In the genomic region with DNA sequence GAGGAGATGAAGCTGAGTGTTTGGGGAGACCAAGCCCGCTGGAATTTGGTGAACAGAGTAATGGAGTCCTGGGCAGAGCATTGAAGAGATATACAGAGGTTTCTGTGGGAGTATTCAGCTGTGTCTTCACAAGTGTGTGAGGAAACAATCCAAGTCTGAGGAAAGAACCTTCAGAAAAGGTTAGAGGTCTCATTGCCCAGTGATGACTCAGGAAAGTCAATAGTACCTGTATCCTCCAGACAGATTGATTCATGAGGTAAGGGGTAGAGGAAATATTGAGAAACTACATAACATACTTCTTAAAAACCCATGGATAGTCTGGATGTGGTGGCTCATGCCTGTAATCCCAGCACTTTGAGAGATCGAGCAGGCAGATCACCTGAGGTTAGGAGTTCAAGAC, we compare ENCODE assay signal across 17 cellular contexts.
A peak's percentile ranks its signal among the peaks of the same experiment; 100 is the strongest.
DNase-seq lines count a peak whose midpoint lies in the region; ATAC-seq and TF ChIP-seq lines count a peak whose summit lies in the region.
"Had no signal": no experiment of that assay in that cellular context is flagged by ENCODE, and none has a peak within 500 bp of the region (broad histone marks: within the 10 kb centered on the region; RNA-seq: fewer than 3 reads in every experiment).

No MANE protein-coding gene starts in this region.

- H3K27me3 ChIP-seq in breast epithelium (no peaks in the 10 kb centered on the region), hepatocyte (no peaks in the 10 kb centered on the region)

- ATAC-seq in GM18861 (IDR thresholded peaks at IDR 0.05; ENCODE audit: unreplicated experiment) (no peak), HG02840 (IDR thresholded peaks at IDR 0.05; ENCODE audit: low FRiP score, unreplicated experiment) (no peak)
- ATAC-seq: Right ventricle myocardium inferior had no signal

- DNase-seq in MCF 10A (ENCODE audit: unreplicated experiment), result peak; percentile 77
- no peak for DNase-seq in breast epithelium (ENCODE audit: low spot score in 2 of 2)
- DNase-seq in RWPE1 (ENCODE audit: low spot score), result peak; percentile 80
- DNase-seq in hepatocyte (ENCODE audit: low spot score), result peak; percentile 16
- no peak for DNase-seq in COLO668 (lab: John Stamatoyannopoulos, UW; ENCODE audit: unreplicated experiment)
- no peak for DNase-seq in NCI-H748 treated with DMSO at 0.1 percent for 48 hours (lab: John Stamatoyannopoulos, UW)
- DNase-seq: CD4-positive, alpha-beta T cell; DMS79; NCI-H1417; NCI-H187; NCI-H2227 treated with DMSO at 0.1 percent for 48 hours; NCI-H524 had no signal

- H2AFZ ChIP-seq in hepatocyte, result no peak overlapping the region

- H3K4me2 ChIP-seq in hepatocyte, result no peak overlapping the region
- H3K4me2 ChIP-seq: KMS-11 had no signal

- TF ChIP-seq CTCF in MCF 10A (IDR thresholded peaks at IDR 0.05; ENCODE audit: unreplicated experiment) (no peak), breast epithelium (IDR thresholded peaks at IDR 0.05) (no peak), RWPE1 (conservative IDR thresholded peaks at IDR 0.05; ENCODE audit: low read depth) (no peak), hepatocyte (IDR thresholded peaks at IDR 0.05; ENCODE audit: poor library complexity) (no peak)

- CTCF ChIA-PET in MCF 10A (lab: Yijun Ruan, JAX) (no interaction called here), RWPE1 (lab: Yijun Ruan, JAX) (interaction anchor here (0.6 kb wide), 1 partner anchor 47 kb away, joined by 3 read pairs; no protein-coding TSS in a partner anchor)

- H3K9me2 ChIP-seq in hepatocyte (replicated peaks; ENCODE audit: insufficient read depth), result no peaks in the 10 kb centered on the region

- H3K4me3 ChIP-seq in breast epithelium (no peak overlapping the region), hepatocyte (no peak overlapping the region)
- H3K4me3 ChIP-seq: SK-N-MC had no signal

- H3K9me3 Mint-ChIP-seq in MCF 10A (ENCODE audit: unreplicated experiment), result no peaks in the 10 kb centered on the region

- no peaks in the 10 kb centered on the region for H3K36me3 Mint-ChIP-seq in MCF 10A (ENCODE audit: insufficient read depth, unreplicated experiment)

- no peak overlapping the region for H3K27ac ChIP-seq in breast epithelium
- no peak overlapping the region for H3K27ac ChIP-seq in RWPE1
- peak overlapping the region; percentile 73 for H3K27ac ChIP-seq in hepatocyte
- H3K27ac ChIP-seq: KMS-11, SK-N-MC had no signal

- H3K9me3 ChIP-seq in breast epithelium, result no peaks in the 10 kb centered on the region
- no peaks in the 10 kb centered on the region for H3K9me3 ChIP-seq in hepatocyte (ENCODE audit: low read depth)

- H4K20me1 ChIP-seq in hepatocyte (ENCODE audit: insufficient read depth, poor library complexity, severe bottlenecking), result no peaks in the 10 kb centered on the region

- no peak overlapping the region for H3K4me3 Mint-ChIP-seq in MCF 10A (ENCODE audit: unreplicated experiment)
- H3K4me3 Mint-ChIP-seq: CD4-positive, alpha-beta T cell had no signal

- H3K4me1 ChIP-seq in breast epithelium (no peaks in the 10 kb centered on the region), hepatocyte (ENCODE audit: insufficient read depth) (no peaks in the 10 kb centered on the region)

- POLR2A ChIA-PET in MCF 10A (lab: Yijun Ruan, JAX) (no interaction called here), RWPE1 (lab: Yijun Ruan, JAX; ENCODE audit: low non-redundant PET) (no interaction called here)

- no peak for TF ChIP-seq POLR2A in breast epithelium (IDR thresholded peaks at IDR 0.05)

- H3K4me1 Mint-ChIP-seq in MCF 10A (ENCODE audit: insufficient read depth, unreplicated experiment), result peaks cover 12% of the 10 kb centered on the region

- BruUV-seq in MCF 10A (replicated peaks; lab: Mats Ljungman, UMichigan), result no TSS peak

- H3K27ac Mint-ChIP-seq in MCF 10A (ENCODE audit: low read depth, unreplicated experiment), result no peak overlapping the region
- H3K27ac Mint-ChIP-seq: CD4-positive, alpha-beta T cell had no signal

- intact Hi-C loops in MCF 10A (cut with micrococcal nuclease) (no loop called here), breast epithelium (cut with DNase I; ENCODE audit: low total_unique reads) (no loop called here)

- WGBS in hepatocyte (ENCODE audit: low lambda C conversion rate, missing lambda C conversion rate), result 50% methylated on average over 2 of the region's 2 CpGs

- H3K27me3 Mint-ChIP-seq in MCF 10A (ENCODE audit: insufficient read depth, unreplicated experiment), result peaks cover 13% of the 10 kb centered on the region
- H3K27me3 Mint-ChIP-seq: CD4-positive, alpha-beta T cell had no signal

- H3K36me3 ChIP-seq in breast epithelium (no peaks in the 10 kb centered on the region), hepatocyte (replicated peaks; ENCODE audit: insufficient read depth, low read depth) (no peaks in the 10 kb centered on the region)

- no peaks in the 10 kb centered on the region for H3K79me2 ChIP-seq in hepatocyte

Comparison
In these comparisons a context has a peak if more than half of its experiments do, and no peak if none do; other contexts are left out.
1. DNase-seq: peak in MCF 10A (single experiment), RWPE1 (single experiment) and hepatocyte (single experiment); none in breast epithelium (0 of 2), COLO668 (single experiment) and NCI-H748 treated with DMSO at 0.1 percent for 48 hours (single experiment).